In genomic region chr6:29777319-29777718, GRCh38 we compare ENCODE assay signal across 1 cellular context.
TF ChIP-seq lines count a peak whose summit lies in the region.

No MANE protein-coding gene starts in this region.

TF ChIP-seq in K562, 482 proteins besides CTCF, POLR2A, EP300 and RAD21:
- TF ChIP-seq JUN (IDR thresholded peaks at IDR 0.05; ENCODE audit: borderline replicate concordance, low read depth, low read length): no peak
- no peak for TF ChIP-seq JUN (CRISPR knock-in tag; IDR thresholded peaks at IDR 0.05; ENCODE audit: borderline replicate concordance)
- no peak for TF ChIP-seq ZNF695 (CRISPR knock-in tag; IDR thresholded peaks at IDR 0.05)
- TF ChIP-seq, protein P1, sequence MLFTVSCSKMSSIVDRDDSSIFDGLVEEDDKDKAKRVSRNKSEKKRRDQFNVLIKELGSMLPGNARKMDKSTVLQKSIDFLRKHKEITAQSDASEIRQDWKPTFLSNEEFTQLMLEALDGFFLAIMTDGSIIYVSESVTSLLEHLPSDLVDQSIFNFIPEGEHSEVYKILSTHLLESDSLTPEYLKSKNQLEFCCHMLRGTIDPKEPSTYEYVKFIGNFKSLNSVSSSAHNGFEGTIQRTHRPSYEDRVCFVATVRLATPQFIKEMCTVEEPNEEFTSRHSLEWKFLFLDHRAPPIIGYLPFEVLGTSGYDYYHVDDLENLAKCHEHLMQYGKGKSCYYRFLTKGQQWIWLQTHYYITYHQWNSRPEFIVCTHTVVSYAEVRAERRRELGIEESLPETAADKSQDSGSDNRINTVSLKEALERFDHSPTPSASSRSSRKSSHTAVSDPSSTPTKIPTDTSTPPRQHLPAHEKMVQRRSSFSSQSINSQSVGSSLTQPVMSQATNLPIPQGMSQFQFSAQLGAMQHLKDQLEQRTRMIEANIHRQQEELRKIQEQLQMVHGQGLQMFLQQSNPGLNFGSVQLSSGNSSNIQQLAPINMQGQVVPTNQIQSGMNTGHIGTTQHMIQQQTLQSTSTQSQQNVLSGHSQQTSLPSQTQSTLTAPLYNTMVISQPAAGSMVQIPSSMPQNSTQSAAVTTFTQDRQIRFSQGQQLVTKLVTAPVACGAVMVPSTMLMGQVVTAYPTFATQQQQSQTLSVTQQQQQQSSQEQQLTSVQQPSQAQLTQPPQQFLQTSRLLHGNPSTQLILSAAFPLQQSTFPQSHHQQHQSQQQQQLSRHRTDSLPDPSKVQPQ (CRISPR knock-in tag; IDR thresholded peaks at IDR 0.05; ENCODE audit: borderline replicate concordance): no peak
- TF ChIP-seq MBD1 (CRISPR knock-in tag; IDR thresholded peaks at IDR 0.05): no peak
- no peak for TF ChIP-seq RCOR1 (IDR thresholded peaks at IDR 0.05; ENCODE audit: borderline replicate concordance in 1 of 2, low read depth in 2 of 2, low read length in 2 of 2)
- no peak for TF ChIP-seq PHF20 (IDR thresholded peaks at IDR 0.05; ENCODE audit: partially characterized antibody)
- TF ChIP-seq CTCFL (IDR thresholded peaks at IDR 0.05; ENCODE audit: borderline replicate concordance, insufficient read depth, low read depth, low read length, poor library complexity, severe bottlenecking): no peak
- no peak for TF ChIP-seq NR3C1 (CRISPR knock-in tag; IDR thresholded peaks at IDR 0.05)
